Comparison of ENCODE assay signal across 8 cellular contexts in the genomic region with DNA sequence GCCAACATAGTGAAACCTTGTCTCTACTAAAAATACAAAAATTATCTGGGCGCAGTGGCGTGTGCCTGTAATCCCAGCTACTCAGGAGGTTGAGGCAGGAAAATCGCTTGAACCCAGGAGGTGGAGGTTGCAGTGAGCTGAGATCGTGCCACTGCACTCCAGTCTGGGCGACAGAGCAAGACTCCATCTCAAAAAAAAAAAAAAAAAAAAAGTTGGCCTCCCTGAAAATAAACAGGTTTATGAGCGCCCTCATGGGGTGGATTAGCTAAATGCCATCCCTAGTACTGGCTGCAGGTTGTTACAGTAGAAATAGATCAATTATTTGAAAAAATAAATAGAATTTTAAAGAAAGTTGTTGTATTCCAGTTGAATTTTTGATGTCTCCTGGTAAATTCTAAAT. TPM values are rescaled to one million over a fixed set of nuclear protein-coding genes. Genes with fewer than 3 reads are reported as not detected.
A peak's percentile ranks its signal among the peaks of the same experiment; 100 is the strongest.
DNase-seq lines count a peak whose midpoint lies in the region; ATAC-seq, FAIRE-seq and TF ChIP-seq lines count a peak whose summit lies in the region.
"Not testable (repeated sequence)": the region's sequence is repeated elsewhere in the genome, so short reads cannot be mapped to it uniquely, and the experiment has no call there.

No MANE protein-coding gene starts in this region.

- H3K27me3 ChIP-seq in CD4-positive, alpha-beta T cell (ENCODE audit: control insufficient read depth, insufficient read depth, low read length); right lobe of liver: not testable (repeated sequence)

- CTCF ChIA-PET in CD4-positive, alpha-beta T cell (lab: Charles Lee), result interaction anchor here (1.1 kb wide), 1 partner anchor 35 kb away, joined by 3 read pairs; no protein-coding TSS in a partner anchor

- H3K27me3 Mint-ChIP-seq in CD4-positive, alpha-beta T cell; activated T-cell treated with anti-CD3 and anti-CD28 coated beads, Interleukin-2, amount 50 U/mL, for 72 hours (ENCODE audit: low read depth): not testable (repeated sequence)

- FAIRE-seq in H54 (lab: Jason Lieb, UNC), result not testable (repeated sequence)

- not testable (repeated sequence) for TF ChIP-seq POLR2A in H54 (IDR thresholded peaks at IDR 0.05; ENCODE audit: low read depth, low read length); right lobe of liver (IDR thresholded peaks at IDR 0.05)

- H3K4me1 Mint-ChIP-seq in CD4-positive, alpha-beta T cell (ENCODE audit: low read depth); activated T-cell treated with anti-CD3 and anti-CD28 coated beads, Interleukin-2, amount 50 U/mL, for 72 hours (ENCODE audit: low read depth): not testable (repeated sequence)

- in situ Hi-C loops in SK-MEL-5 (cut with HindIII; ENCODE audit: low pct_unique_long_range_greater_than_20kb, low sequenced_read_pairs), result not testable (repeated sequence)

- H3K9me3 Mint-ChIP-seq in CD4-positive, alpha-beta T cell; activated T-cell treated with anti-CD3 and anti-CD28 coated beads, Interleukin-2, amount 50 U/mL, for 72 hours: not testable (repeated sequence)

- H3K27ac ChIP-seq in CD4-positive, alpha-beta T cell (ENCODE audit: low read depth, low read length); right lobe of liver: not testable (repeated sequence)

- H3K36me3 ChIP-seq in right lobe of liver, result not testable (repeated sequence)

- H3K4me3 Mint-ChIP-seq in CD4-positive, alpha-beta T cell; activated T-cell treated with anti-CD3 and anti-CD28 coated beads, Interleukin-2, amount 50 U/mL, for 72 hours: not testable (repeated sequence)

- ATAC-seq in CD4-positive, alpha-beta T cell (ENCODE audit: poor library complexity), result peak; percentile 54
- peak; percentile 47 to 54 for ATAC-seq in activated T-cell treated with anti-CD3 and anti-CD28 coated beads, Interleukin-2, amount 50 U/mL, for 72 hours (replicated peaks in 1 of 2)
- ATAC-seq in right lobe of liver, result peak in 1 of 4 donors; percentile 27

- POLR2A ChIA-PET in CD4-positive, alpha-beta T cell (lab: Charles Lee), result interaction anchor here (0.7 to 0.9 kb wide), 3 partner anchors 11 to 654 kb away, joined by 3 to 4 read pairs (median 3); no protein-coding TSS in a partner anchor

- not testable (repeated sequence) for H3K4me3 ChIP-seq in epithelial cell of esophagus (ENCODE audit: low read length); right lobe of liver

- 80% methylated on average over 4 of the region's 6 CpGs for WGBS in right lobe of liver (ENCODE audit: insufficient coverage, low coverage, low lambda C conversion rate, missing lambda C conversion rate)

- TF ChIP-seq CTCF in CD4-positive, alpha-beta T cell (IDR thresholded peaks at IDR 0.05), result peak; percentile 45
- TF ChIP-seq CTCF in epithelial cell of esophagus (IDR thresholded peaks at IDR 0.05; ENCODE audit: insufficient read depth, low read depth, low read length, missing control alignments), result peak; percentile 56
- TF ChIP-seq CTCF in right lobe of liver (IDR thresholded peaks at IDR 0.05), result peak; percentile 14 to 38 (median 28)

- not testable (repeated sequence) for H3K9me3 ChIP-seq in CD4-positive, alpha-beta T cell (ENCODE audit: control insufficient read depth, low read length); right lobe of liver

- H3K4me1 ChIP-seq in right lobe of liver, result not testable (repeated sequence)

- peaks cover 39% of the 10 kb centered on the region for H3K36me3 Mint-ChIP-seq in CD4-positive, alpha-beta T cell (ENCODE audit: low read depth)
- H3K36me3 Mint-ChIP-seq in activated T-cell treated with anti-CD3 and anti-CD28 coated beads, Interleukin-2, amount 50 U/mL, for 72 hours (ENCODE audit: insufficient read depth in 2 of 2), result not testable (repeated sequence)

- H3K27ac Mint-ChIP-seq in CD4-positive, alpha-beta T cell; activated T-cell treated with anti-CD3 and anti-CD28 coated beads, Interleukin-2, amount 50 U/mL, for 72 hours: not testable (repeated sequence)

- DNase-seq in CD4-positive, alpha-beta T cell, result peak in 7 of 10 experiments; percentile 6 to 45 (median 24)
- peak; percentile 26 for DNase-seq in H54 (ENCODE audit: insufficient read length, low spot score)
- peak; percentile 20 for DNase-seq in NCI-H146 treated with DMSO at 0.1 percent for 48 hours (lab: John Stamatoyannopoulos, UW; ENCODE audit: unreplicated experiment)
- peak; percentile 84 for DNase-seq in SK-MEL-5 (ENCODE audit: low read depth, low spot score)
- DNase-seq in activated T-cell treated with anti-CD3 and anti-CD28 coated beads, Interleukin-2, amount 50 U/mL, for 72 hours, result peak; percentile 63 to 64
- peak; percentile 66 for DNase-seq in epithelial cell of esophagus (ENCODE audit: low read depth)
- DNase-seq in right lobe of liver, result not testable (repeated sequence)
- DNase-seq in stimulated activated CD4-positive, alpha-beta T cell treated with anti-CD3 and anti-CD28 coated beads, Interleukin-4, amount 100 ng/mL, for 4 hours, result peak; percentile 12 to 17

- intact Hi-C loops in CD4-positive, alpha-beta T cell (cut with DNase I, micrococcal nuclease); right lobe of liver (cut with DNase I): not testable (repeated sequence)

RNA-seq across cellular contexts. Expression of a gene that starts 20.9 kb away (rescaled TPM):
- 10 to 100 TPM; 52.2 to 63.2 TPM for total RNA-seq in CD4-positive, alpha-beta T cell
- total RNA-seq in SK-MEL-5 (2014; rRNA removed; shearing (Covaris generic)), result 128 and 138 TPM in 2 replicates
- polyA plus RNA-seq in SK-MEL-5 (2015; cell fraction: cytosol; rRNA removed), result 45.4 and 58.5 TPM in 2 replicates
- 7.9 and 22.7 TPM in 2 replicates for polyA plus RNA-seq in SK-MEL-5 (2015; cell fraction: nucleus; rRNA removed)
- 10 to 100 TPM; 53.8 to 61.3 TPM for total RNA-seq in activated T-cell treated with anti-CD3 and anti-CD28 coated beads, Interleukin-2, amount 50 U/mL, for 72 hours
- total RNA-seq in right lobe of liver, result 10 to 100 TPM; 20.6 to 35.3 (median 27.7) TPM

RNA-seq across cellular contexts. Expression of a gene that starts 21.7 kb away (rescaled TPM):
- total RNA-seq in CD4-positive, alpha-beta T cell, result not detected
- total RNA-seq in SK-MEL-5 (2014; rRNA removed; shearing (Covaris generic)), result not detected in 2 replicates
- polyA plus RNA-seq in SK-MEL-5 (2015; cell fraction: cytosol; rRNA removed), result not detected in 2 replicates
- not detected in 2 replicates for polyA plus RNA-seq in SK-MEL-5 (2015; cell fraction: nucleus; rRNA removed)
- under 1 TPM; 0.28 to 0.77 TPM for total RNA-seq in activated T-cell treated with anti-CD3 and anti-CD28 coated beads, Interleukin-2, amount 50 U/mL, for 72 hours
- not detected for total RNA-seq in right lobe of liver
